18 cellular contexts compared by ENCODE assay signal in genomic region chr4:167595898-167596297, GRCh38.
"Had no signal": no experiment of that assay in that cellular context is flagged by ENCODE, and none has a peak within 500 bp of the region (broad histone marks: within the 10 kb centered on the region; RNA-seq: fewer than 3 reads in every experiment).

No MANE protein-coding gene starts in this region.

- H3K4me3 Mint-ChIP-seq: dendritic cell treated with granulocyte-macrophage colony-stimulating factor and Interleukin-4, amounts not matched to agents 40 ng/mL and 50 ng/mL, for 4 days; mesothelial cell of epicardium; natural killer cell; neural crest cell; stimulated activated naive B cell treated with anti-CD40 and anti-IgM and Interleukin-4, amounts not matched to agents 10 μg/mL and 1 μg/mL and 100 μg/mL, for 72 hours; stimulated activated naive CD8-positive, alpha-beta T cell treated with anti-CD3 and anti-CD28 coated beads, Interleukin-15, amount 100 ng/mL, for 72 hours had no signal

- H3K9me3 Mint-ChIP-seq: stimulated activated naive CD8-positive, alpha-beta T cell treated with anti-CD3 and anti-CD28 coated beads, Interleukin-15, amount 100 ng/mL, for 72 hours had no signal

- H3K4me1 ChIP-seq: foreskin keratinocyte, heart left ventricle, sigmoid colon, testis, tibial nerve, upper lobe of right lung had no signal

- H3K4me3 ChIP-seq: heart left ventricle, sigmoid colon, skin epidermis, testis, tibial nerve, upper lobe of right lung had no signal

- H3K27me3 Mint-ChIP-seq: dendritic cell treated with granulocyte-macrophage colony-stimulating factor and Interleukin-4, amounts not matched to agents 40 ng/mL and 50 ng/mL, for 4 days; stimulated activated naive B cell treated with anti-CD40 and anti-IgM and Interleukin-4, amounts not matched to agents 10 μg/mL and 1 μg/mL and 100 μg/mL, for 72 hours; stimulated activated naive CD8-positive, alpha-beta T cell treated with anti-CD3 and anti-CD28 coated beads, Interleukin-15, amount 100 ng/mL, for 72 hours had no signal

- H3K27me3 ChIP-seq: foreskin keratinocyte, heart left ventricle, sigmoid colon, testis, tibial nerve, upper lobe of right lung had no signal

- H3K27ac Mint-ChIP-seq: dendritic cell treated with granulocyte-macrophage colony-stimulating factor and Interleukin-4, amounts not matched to agents 40 ng/mL and 50 ng/mL, for 4 days; mesothelial cell of epicardium; natural killer cell; stimulated activated naive B cell treated with anti-CD40 and anti-IgM and Interleukin-4, amounts not matched to agents 10 μg/mL and 1 μg/mL and 100 μg/mL, for 72 hours; stimulated activated naive CD8-positive, alpha-beta T cell treated with anti-CD3 and anti-CD28 coated beads, Interleukin-15, amount 100 ng/mL, for 72 hours had no signal

- H3K9me3 ChIP-seq: sigmoid colon, testis, tibial nerve, upper lobe of right lung had no signal

- H3K36me3 Mint-ChIP-seq: mesothelial cell of epicardium; natural killer cell; stimulated activated naive B cell treated with anti-CD40 and anti-IgM and Interleukin-4, amounts not matched to agents 10 μg/mL and 1 μg/mL and 100 μg/mL, for 72 hours had no signal

- DNase-seq: heart left ventricle; hippocampal formation; kidney glomerular epithelial cell; natural killer cell; posterior cingulate gyrus; sigmoid colon; stimulated activated CD4-positive, alpha-beta T cell treated with anti-CD3 and anti-CD28 coated beads, Interleukin-2, amount 100 ng/mL, for 24 hours; stimulated activated CD4-positive, alpha-beta T cell treated with anti-CD3 and anti-CD28 coated beads, Interleukin-4, amount 100 ng/mL, for 4 hours; stimulated activated naive B cell treated with anti-CD40 and anti-IgM and Interleukin-4, amounts not matched to agents 10 μg/mL and 1 μg/mL and 100 μg/mL, for 72 hours; stimulated activated naive CD8-positive, alpha-beta T cell treated with anti-CD3 and anti-CD28 coated beads, Interleukin-15, amount 100 ng/mL, for 72 hours; testis; upper lobe of right lung had no signal

- H3K27ac ChIP-seq: foreskin keratinocyte, heart left ventricle, sigmoid colon, skin epidermis, testis, tibial nerve, upper lobe of right lung had no signal

- ATAC-seq: foreskin keratinocyte; heart left ventricle; natural killer cell; stimulated activated naive B cell treated with anti-CD40 and anti-IgM and Interleukin-4, amounts not matched to agents 10 μg/mL and 1 μg/mL and 100 μg/mL, for 72 hours; stimulated activated naive CD8-positive, alpha-beta T cell treated with anti-CD3 and anti-CD28 coated beads, Interleukin-15, amount 100 ng/mL, for 72 hours; upper lobe of right lung had no signal

- H3K4me1 Mint-ChIP-seq: mesothelial cell of epicardium; natural killer cell; neural crest cell; stimulated activated naive B cell treated with anti-CD40 and anti-IgM and Interleukin-4, amounts not matched to agents 10 μg/mL and 1 μg/mL and 100 μg/mL, for 72 hours; stimulated activated naive CD8-positive, alpha-beta T cell treated with anti-CD3 and anti-CD28 coated beads, Interleukin-15, amount 100 ng/mL, for 72 hours had no signal

- H3K36me3 ChIP-seq: heart left ventricle, sigmoid colon, tibial nerve, upper lobe of right lung had no signal
